1 cellular context compared by ENCODE assay signal in genomic region chr13:23610187-23610576, GRCh38.
TF ChIP-seq lines count a peak whose summit lies in the region.

No MANE protein-coding gene starts in this region.

TF ChIP-seq in HepG2, 621 proteins besides CTCF, POLR2A, EP300 and RAD21 (continued from another document and continues in another):
- no peak for TF ChIP-seq TBP (CRISPR knock-in tag; IDR thresholded peaks at IDR 0.05)
- TF ChIP-seq TOPORS (CRISPR knock-in tag; IDR thresholded peaks at IDR 0.05), result no peak
- TF ChIP-seq ATF2 (CRISPR knock-in tag; IDR thresholded peaks at IDR 0.05), result no peak
- no peak for TF ChIP-seq U2AF1 (optimal IDR thresholded peaks at IDR 0.05; ENCODE audit: low read depth, low read length)
- no peak for TF ChIP-seq ZNF101 (CRISPR knock-in tag; IDR thresholded peaks at IDR 0.05; ENCODE audit: borderline replicate concordance, low read depth)
- no peak for TF ChIP-seq ZNF24 (IDR thresholded peaks at IDR 0.05)
- TF ChIP-seq ZNF10 (CRISPR knock-in tag; IDR thresholded peaks at IDR 0.05; ENCODE audit: borderline replicate concordance, low read depth), result no peak
- TF ChIP-seq SALL2 (CRISPR knock-in tag; IDR thresholded peaks at IDR 0.05), result no peak
- TF ChIP-seq KLF16 (CRISPR knock-in tag; IDR thresholded peaks at IDR 0.05), result no peak
- no peak for TF ChIP-seq DNMT1 (CRISPR knock-in tag; IDR thresholded peaks at IDR 0.05)
- no peak for TF ChIP-seq ZNF550 (CRISPR knock-in tag; IDR thresholded peaks at IDR 0.05; ENCODE audit: borderline replicate concordance)
- no peak for TF ChIP-seq ZNF569 (CRISPR knock-in tag; IDR thresholded peaks at IDR 0.05; ENCODE audit: borderline replicate concordance)
- no peak for TF ChIP-seq ZFP90 (CRISPR knock-in tag; IDR thresholded peaks at IDR 0.05; ENCODE audit: borderline replicate concordance)
- no peak for TF ChIP-seq CSRNP2 (CRISPR knock-in tag; conservative IDR thresholded peaks at IDR 0.05; ENCODE audit: low read depth)
- TF ChIP-seq NFKB2 (CRISPR knock-in tag; IDR thresholded peaks at IDR 0.05; ENCODE audit: borderline replicate concordance), result no peak
- no peak for TF ChIP-seq ZNF841 (CRISPR knock-in tag; IDR thresholded peaks at IDR 0.05; ENCODE audit: borderline replicate concordance)
- no peak for TF ChIP-seq ELK4 (CRISPR knock-in tag; IDR thresholded peaks at IDR 0.05; ENCODE audit: borderline replicate concordance)
- TF ChIP-seq ISL2 (CRISPR knock-in tag; IDR thresholded peaks at IDR 0.05), result peak; percentile 69; the same call in 1 of the 2 replicates
- TF ChIP-seq AKNA (CRISPR knock-in tag; IDR thresholded peaks at IDR 0.05; ENCODE audit: borderline replicate concordance), result no peak
- TF ChIP-seq RERE (CRISPR knock-in tag; IDR thresholded peaks at IDR 0.05; ENCODE audit: low read depth), result peak; percentile 44; the same call in 1 of the 2 replicates
- peak; percentile 78 for TF ChIP-seq MED1 (CRISPR knock-in tag; IDR thresholded peaks at IDR 0.05)
- TF ChIP-seq PREB (CRISPR knock-in tag; IDR thresholded peaks at IDR 0.05), result no peak
- TF ChIP-seq STAT5B (CRISPR knock-in tag; IDR thresholded peaks at IDR 0.05), result no peak
- TF ChIP-seq TFAP4 (IDR thresholded peaks at IDR 0.05; ENCODE audit: borderline replicate concordance, low read depth), result peak; percentile 35; the same call in 1 of the 2 replicates
- TF ChIP-seq FOXP1 (IDR thresholded peaks at IDR 0.05), result no peak
- peak; percentile 83 for TF ChIP-seq FOXP1 (CRISPR knock-in tag; IDR thresholded peaks at IDR 0.05)
- no peak for TF ChIP-seq DZIP1 (CRISPR knock-in tag; IDR thresholded peaks at IDR 0.05)
- no peak for TF ChIP-seq DDIT3 (CRISPR knock-in tag; IDR thresholded peaks at IDR 0.05)
- TF ChIP-seq ZNF776 (CRISPR knock-in tag; IDR thresholded peaks at IDR 0.05), result no peak
- no peak for TF ChIP-seq PRDM10 (CRISPR knock-in tag; IDR thresholded peaks at IDR 0.05; ENCODE audit: low read depth)
- no peak for TF ChIP-seq ZNF652 (CRISPR knock-in tag; IDR thresholded peaks at IDR 0.05; ENCODE audit: borderline replicate concordance, low read depth)
- no peak for TF ChIP-seq ZNF484 (CRISPR knock-in tag; IDR thresholded peaks at IDR 0.05; ENCODE audit: borderline replicate concordance, low read depth)
- peak; percentile 57; the same call in 1 of the 2 replicates for TF ChIP-seq HMG20A (CRISPR knock-in tag; IDR thresholded peaks at IDR 0.05; ENCODE audit: borderline replicate concordance)
- no peak for TF ChIP-seq NFRKB (IDR thresholded peaks at IDR 0.05)
